Comparison of ENCODE assay signal across 1 cellular context in the genomic region with DNA sequence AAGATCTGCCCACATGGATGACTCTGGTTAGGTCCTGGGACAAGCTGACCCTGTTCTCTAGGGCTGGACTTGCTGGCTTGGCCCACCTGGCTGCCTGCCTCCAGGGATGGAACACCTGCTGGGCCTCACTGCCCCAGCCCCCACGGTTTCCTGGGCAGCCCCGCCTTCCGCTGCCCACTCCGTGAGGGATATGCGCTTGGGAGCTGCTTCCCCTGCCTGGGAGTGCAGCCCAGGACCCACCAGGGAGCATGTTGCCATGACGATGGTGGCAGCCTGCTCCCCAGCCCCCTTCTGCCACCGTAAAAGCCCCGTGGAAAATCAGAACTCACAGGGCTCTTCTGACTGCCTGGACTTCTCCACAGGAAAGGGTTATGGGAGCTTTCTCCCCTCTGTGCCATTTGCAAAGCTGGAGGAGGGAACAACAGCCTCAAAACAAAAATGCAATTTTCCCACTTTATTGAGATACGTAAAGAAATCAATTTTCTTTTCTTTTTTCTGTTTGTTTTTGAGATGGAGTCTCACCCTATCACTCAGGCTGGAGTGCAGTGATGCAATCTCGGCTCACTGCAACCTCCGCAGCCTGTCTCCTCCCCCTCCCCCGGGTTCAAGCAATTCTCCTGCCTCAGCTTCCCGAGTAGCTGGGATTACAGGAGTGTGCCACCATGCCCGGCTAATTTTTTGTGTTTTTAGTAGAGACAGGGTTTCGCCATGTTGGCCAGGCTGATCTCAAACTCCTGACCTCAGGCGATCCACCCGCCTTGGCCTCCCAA.
TF ChIP-seq lines count a peak whose summit lies in the region.

No MANE protein-coding gene starts in this region.

TF ChIP-seq in A549, 52 proteins besides CTCF, POLR2A, EP300 and RAD21:
- TF ChIP-seq CEBPB (IDR thresholded peaks at IDR 0.05), result 0 out of 4 replicates have a peak, but pooled peaks of 1 of the 2 experiments have one; percentile 4
- TF ChIP-seq SREBF2 (IDR thresholded peaks at IDR 0.05), result no peak
- TF ChIP-seq ATOH8 (CRISPR knock-in tag; IDR thresholded peaks at IDR 0.05; ENCODE audit: low read depth), result no peak
